ENCODE assay signal across 9 cellular contexts in the genomic region with DNA sequence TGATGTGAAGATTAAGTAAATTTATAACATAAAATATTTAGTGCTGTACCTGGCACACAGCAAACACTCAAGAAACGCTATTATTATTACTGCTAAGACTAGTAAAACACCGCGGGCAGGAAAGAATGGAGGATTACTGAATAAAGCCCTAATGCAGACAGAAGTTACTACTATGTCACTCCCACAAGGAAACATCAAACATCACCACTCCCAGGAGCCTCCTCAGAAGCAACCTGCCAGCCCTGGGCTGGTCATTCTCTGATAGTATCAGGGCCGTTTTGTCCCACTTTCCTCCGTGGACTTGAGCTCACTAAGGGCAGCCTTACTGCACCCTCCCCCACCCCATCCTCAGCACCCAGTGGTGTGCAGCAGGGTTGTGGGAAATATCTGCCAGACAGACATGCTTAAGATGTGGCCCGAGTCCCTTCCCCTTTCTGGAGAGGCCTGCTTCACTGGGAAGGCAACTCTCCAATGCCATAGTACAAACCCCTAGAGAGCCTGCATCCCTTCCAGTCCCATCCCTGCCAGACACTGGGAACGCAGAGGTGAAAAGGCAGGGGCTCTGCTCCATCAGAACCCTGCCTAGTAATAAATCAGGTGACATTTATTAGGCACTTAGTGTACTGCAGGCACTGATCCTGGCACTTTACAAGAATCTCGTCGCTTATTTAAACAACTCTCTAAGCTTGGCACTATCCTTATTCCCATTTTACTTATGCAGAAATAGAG. TPM values are rescaled to one million over a fixed set of nuclear protein-coding genes. Genes with fewer than 3 reads are reported as not detected.
DNase-seq lines count a peak whose midpoint lies in the region; ATAC-seq, FAIRE-seq and TF ChIP-seq lines count a peak whose summit lies in the region.
"Had no signal": no experiment of that assay in that cellular context is flagged by ENCODE, and none has a peak within 500 bp of the region (broad histone marks: within the 10 kb centered on the region; RNA-seq: fewer than 3 reads in every experiment).

No MANE protein-coding gene starts in this region.

- H3K27me3 ChIP-seq in CD8-positive, alpha-beta T cell (ENCODE audit: insufficient read depth, low read length) = no peaks in the 10 kb centered on the region
- H3K27me3 ChIP-seq in colonic mucosa = no peaks in the 10 kb centered on the region
- H3K27me3 ChIP-seq in parathyroid adenoma (ENCODE audit: control insufficient read depth, insufficient read depth, low read length) = no peaks in the 10 kb centered on the region

- peak overlapping the region; percentile 85 for H3K27ac Mint-ChIP-seq in CD8-positive, alpha-beta T cell

- FAIRE-seq in H54 (lab: Jason Lieb, UNC) = no peak

- no peak overlapping the region for H3K27ac ChIP-seq in CD8-positive, alpha-beta T cell (ENCODE audit: low read depth, low read length)
- H3K27ac ChIP-seq in colonic mucosa (peak overlapping the region; percentile 46), parathyroid adenoma (peak overlapping the region; percentile 32)

- peaks cover 79% of the 10 kb centered on the region for H3K4me1 Mint-ChIP-seq in CD8-positive, alpha-beta T cell (ENCODE audit: low read depth)

- no peak for ATAC-seq in CD8-positive, alpha-beta T cell

- no peak for TF ChIP-seq POLR2A in NB4 (IDR thresholded peaks at IDR 0.05; ENCODE audit: extremely low read depth, insufficient read length)
- TF ChIP-seq POLR2A in H54 (IDR thresholded peaks at IDR 0.05; ENCODE audit: low read depth, low read length) = no peak

- CTCF ChIA-PET in CD8-positive, alpha-beta T cell (lab: Charles Lee) = interaction anchor here (1.0 to 11.2 kb wide), 4 partner anchors 32 to 61 kb away, joined by 3 to 99 read pairs (median 18); partner anchors contain the start of gene ECE1

- H3K9me3 ChIP-seq in CD8-positive, alpha-beta T cell (ENCODE audit: low read length) = no peaks in the 10 kb centered on the region
- H3K9me3 ChIP-seq in colonic mucosa (no peaks in the 10 kb centered on the region), parathyroid adenoma (ENCODE audit: control insufficient read depth, low read length) (no peaks in the 10 kb centered on the region)

- no peak overlapping the region for H3K4me3 ChIP-seq in CD8-positive, alpha-beta T cell (ENCODE audit: low read depth, low read length)
- H3K4me3 ChIP-seq in NB4 (ENCODE audit: low read depth, low read length) (no peak overlapping the region), colonic mucosa (no peak overlapping the region), parathyroid adenoma (ENCODE audit: low read depth, low read length) (no peak overlapping the region), foreskin fibroblast (ENCODE audit: low read depth in 1 of 2, low read length in 2 of 2) (no peak overlapping the region)

- H3K36me3 ChIP-seq in CD8-positive, alpha-beta T cell (ENCODE audit: insufficient read depth, low read length) = no peaks in the 10 kb centered on the region
- H3K36me3 ChIP-seq in colonic mucosa (no peaks in the 10 kb centered on the region), parathyroid adenoma (ENCODE audit: control insufficient read depth, insufficient read depth, low read length) (no peaks in the 10 kb centered on the region)

- intact Hi-C loops in CD8-positive, alpha-beta T cell (cut with DNase I, micrococcal nuclease) = loop anchor here in 1 of 2 experiments (10.0 kb wide), 1 partner anchor 453 kb away; the partner anchor contains the start of gene USP48
- intact Hi-C loops in colonic mucosa (cut with DNase I) = no loop called here

- H3K79me2 ChIP-seq in parathyroid adenoma = peaks cover 30% of the 10 kb centered on the region

- H3K4me1 ChIP-seq in CD8-positive, alpha-beta T cell (ENCODE audit: insufficient read depth, low read length) = peaks cover 70% of the 10 kb centered on the region
- H3K4me1 ChIP-seq in colonic mucosa (peaks cover 32% of the 10 kb centered on the region), parathyroid adenoma (peaks cover 54% of the 10 kb centered on the region)

- DNase-seq in CD8-positive, alpha-beta T cell = no peak
- DNase-seq in NB4 (ENCODE audit: low read depth) (peak; percentile 63), colonic mucosa (no peak), H54 (ENCODE audit: insufficient read length, low spot score) (no peak), foreskin fibroblast (no peak), NCI-H1694 (lab: John Stamatoyannopoulos, UW) (no peak)
- DNase-seq in activated CD8-positive, alpha-beta memory T cell treated with anti-CD3 and anti-CD28 coated beads, Interleukin-2, amount 50 U/mL, for 48 hours = no peak
- DNase-seq: NCI-H2081 had no signal

- H3K9me3 Mint-ChIP-seq in CD8-positive, alpha-beta T cell = no peaks in the 10 kb centered on the region

- H2AFZ ChIP-seq in parathyroid adenoma = no peak overlapping the region

- no peak for TF ChIP-seq CTCF in CD8-positive, alpha-beta T cell (IDR thresholded peaks at IDR 0.05)
- TF ChIP-seq CTCF in NB4 (IDR thresholded peaks at IDR 0.05; ENCODE audit: low read depth, low read length) (no peak), colonic mucosa (IDR thresholded peaks at IDR 0.05) (no peak), parathyroid adenoma (IDR thresholded peaks at IDR 0.05) (no peak), foreskin fibroblast (IDR thresholded peaks at IDR 0.05; ENCODE audit: low read depth, low read length) (no peak)

- no peaks in the 10 kb centered on the region for H3K27me3 Mint-ChIP-seq in CD8-positive, alpha-beta T cell (ENCODE audit: low read depth)

- H3K9ac ChIP-seq in colonic mucosa (ENCODE audit: low read depth in 2 of 2, low read length in 2 of 2) = peak overlapping the region in 1 of 2 donors; percentile 30
- no peak overlapping the region for H3K9ac ChIP-seq in parathyroid adenoma

- H3K36me3 Mint-ChIP-seq in CD8-positive, alpha-beta T cell = peaks cover 5% of the 10 kb centered on the region

- no peak overlapping the region for H3K4me3 Mint-ChIP-seq in CD8-positive, alpha-beta T cell

- POLR2A ChIA-PET in CD8-positive, alpha-beta T cell (lab: Charles Lee) = interaction anchor here (5.1 kb wide), 1 partner anchor 37 kb away, joined by 54 read pairs; no protein-coding TSS in a partner anchor

- no peak overlapping the region for H3K4me2 ChIP-seq in parathyroid adenoma (ENCODE audit: low read length)

RNA-seq across cellular contexts. Expression of gene ECE1, which starts 41.7 kb away (rescaled TPM):
- total RNA-seq in CD8-positive, alpha-beta T cell = 10 to 100 TPM; 55.0 to 56.0 TPM
- 100 to 1,000 TPM in 1 of 2 donors, 10 to 100 TPM in 1; 99.0 to 149 TPM for total RNA-seq in colonic mucosa
